Comparison of ENCODE assay signal across 1 cellular context in the genomic region with DNA sequence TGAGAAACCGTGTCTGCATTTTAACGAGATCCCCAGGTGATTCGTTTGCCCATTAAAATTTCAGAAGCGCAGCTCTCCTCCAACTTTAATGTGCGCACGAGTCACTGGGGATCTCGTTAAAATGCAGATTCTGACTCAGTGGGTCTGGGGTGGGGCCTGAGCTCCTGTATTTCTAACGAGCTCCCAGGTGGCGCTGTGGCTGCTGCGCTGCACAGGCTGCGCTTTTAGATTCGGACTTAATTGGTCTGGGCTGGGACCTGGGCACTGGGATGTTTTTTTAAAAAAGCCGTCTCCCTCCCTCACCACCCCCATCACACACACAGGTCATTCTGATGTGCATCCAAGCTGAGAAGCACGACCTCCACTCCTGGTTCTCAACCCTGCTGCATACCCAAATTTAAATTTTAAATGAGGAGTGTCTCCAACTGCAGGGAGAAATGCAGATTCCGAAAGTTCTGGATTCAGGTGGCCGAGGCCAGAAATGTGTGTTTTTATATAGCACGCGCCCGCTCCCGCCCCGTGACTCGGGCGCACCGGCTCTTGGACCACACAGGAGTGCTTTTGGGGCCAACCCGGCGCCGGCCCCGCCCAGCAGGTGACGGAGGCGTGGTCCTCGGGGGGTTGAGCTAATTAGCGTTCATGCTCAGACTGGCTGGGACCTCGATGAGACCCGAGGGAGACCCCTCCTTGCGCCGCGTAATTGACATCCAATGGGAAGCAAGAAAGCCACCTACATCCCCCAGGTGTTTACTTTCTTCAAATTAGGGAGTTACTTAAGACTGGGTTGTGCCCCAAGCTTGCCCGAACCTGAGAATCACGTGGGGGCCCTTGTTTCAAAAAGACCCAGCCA.
TF ChIP-seq lines count a peak whose summit lies in the region.

No MANE protein-coding gene starts in this region.

TF ChIP-seq in HEK293, 187 proteins besides CTCF, POLR2A, EP300 and RAD21 (continued from another document and continues in another):
- TF ChIP-seq, protein P1, sequence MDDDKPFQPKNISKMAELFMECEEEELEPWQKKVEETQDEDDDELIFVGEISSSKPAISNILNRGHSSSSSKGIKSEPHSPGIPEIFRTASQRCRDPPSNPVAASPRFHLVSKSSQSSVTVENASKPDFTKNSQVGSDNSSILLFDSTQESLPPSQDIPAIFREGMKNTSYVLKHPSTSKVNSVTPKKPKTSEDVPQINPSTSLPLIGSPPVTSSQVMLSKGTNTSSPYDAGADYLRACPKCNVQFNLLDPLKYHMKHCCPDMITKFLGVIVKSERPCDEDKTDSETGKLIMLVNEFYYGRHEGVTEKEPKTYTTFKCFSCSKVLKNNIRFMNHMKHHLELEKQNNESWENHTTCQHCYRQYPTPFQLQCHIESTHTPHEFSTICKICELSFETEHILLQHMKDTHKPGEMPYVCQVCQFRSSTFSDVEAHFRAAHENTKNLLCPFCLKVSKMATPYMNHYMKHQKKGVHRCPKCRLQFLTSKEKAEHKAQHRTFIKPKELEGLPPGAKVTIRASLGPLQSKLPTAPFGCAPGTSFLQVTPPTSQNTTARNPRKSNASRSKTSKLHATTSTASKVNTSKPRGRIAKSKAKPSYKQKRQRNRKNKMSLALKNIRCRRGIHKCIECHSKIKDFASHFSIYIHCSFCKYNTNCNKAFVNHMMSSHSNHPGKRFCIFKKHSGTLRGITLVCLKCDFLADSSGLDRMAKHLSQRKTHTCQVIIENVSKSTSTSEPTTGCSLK (tag by site-specific recombination; IDR thresholded peaks at IDR 0.05), result no peak
- TF ChIP-seq ZNF785 (tag by site-specific recombination; IDR thresholded peaks at IDR 0.05), result no peak
- TF ChIP-seq, protein P2, sequence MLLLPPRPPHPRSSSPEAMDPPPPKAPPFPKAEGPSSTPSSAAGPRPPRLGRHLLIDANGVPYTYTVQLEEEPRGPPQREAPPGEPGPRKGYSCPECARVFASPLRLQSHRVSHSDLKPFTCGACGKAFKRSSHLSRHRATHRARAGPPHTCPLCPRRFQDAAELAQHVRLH (tag by site-specific recombination; IDR thresholded peaks at IDR 0.05), result no peak
- TF ChIP-seq PRDM10 (tag by site-specific recombination; IDR thresholded peaks at IDR 0.05), result no peak
- TF ChIP-seq ZNF530 (tag by site-specific recombination; IDR thresholded peaks at IDR 0.05; ENCODE audit: low read depth), result no peak
- TF ChIP-seq, protein P3, sequence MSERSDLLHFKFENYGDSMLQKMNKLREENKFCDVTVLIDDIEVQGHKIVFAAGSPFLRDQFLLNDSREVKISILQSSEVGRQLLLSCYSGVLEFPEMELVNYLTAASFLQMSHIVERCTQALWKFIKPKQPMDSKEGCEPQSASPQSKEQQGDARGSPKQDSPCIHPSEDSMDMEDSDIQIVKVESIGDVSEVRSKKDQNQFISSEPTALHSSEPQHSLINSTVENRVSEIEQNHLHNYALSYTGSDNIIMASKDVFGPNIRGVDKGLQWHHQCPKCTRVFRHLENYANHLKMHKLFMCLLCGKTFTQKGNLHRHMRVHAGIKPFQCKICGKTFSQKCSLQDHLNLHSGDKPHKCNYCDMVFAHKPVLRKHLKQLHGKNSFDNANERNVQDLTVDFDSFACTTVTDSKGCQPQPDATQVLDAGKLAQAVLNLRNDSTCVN (tag by site-specific recombination; optimal IDR thresholded peaks at IDR 0.05), result no peak
- peak; percentile 54; the same call in 1 of the 2 replicates for TF ChIP-seq FEZF1 (tag by site-specific recombination; IDR thresholded peaks at IDR 0.05)
- TF ChIP-seq ZNF214 (tag by site-specific recombination; IDR thresholded peaks at IDR 0.05; ENCODE audit: borderline replicate concordance), result 0 out of 2 replicates have a peak, but pooled peaks have one; percentile 5
- TF ChIP-seq ZNF324 (tag by site-specific recombination; IDR thresholded peaks at IDR 0.05), result 0 out of 2 replicates have a peak, but pooled peaks have one; percentile 5
- no peak for TF ChIP-seq ZNF670 (tag by site-specific recombination; IDR thresholded peaks at IDR 0.05; ENCODE audit: low read depth)
- TF ChIP-seq ZNF433 (tag by site-specific recombination; IDR thresholded peaks at IDR 0.05; ENCODE audit: low read depth), result no peak
- no peak for TF ChIP-seq ZNF654 (tag by site-specific recombination; IDR thresholded peaks at IDR 0.05; ENCODE audit: low read depth)
- no peak for TF ChIP-seq ZNF473 (tag by site-specific recombination; IDR thresholded peaks at IDR 0.05)
- TF ChIP-seq ZNF416 (tag by site-specific recombination; IDR thresholded peaks at IDR 0.05), result no peak
- no peak for TF ChIP-seq ZNF558 (tag by site-specific recombination; IDR thresholded peaks at IDR 0.05)
- no peak for TF ChIP-seq ZNF292 (tag by site-specific recombination; IDR thresholded peaks at IDR 0.05; ENCODE audit: borderline replicate concordance, low read depth)
- TF ChIP-seq, protein P4, sequence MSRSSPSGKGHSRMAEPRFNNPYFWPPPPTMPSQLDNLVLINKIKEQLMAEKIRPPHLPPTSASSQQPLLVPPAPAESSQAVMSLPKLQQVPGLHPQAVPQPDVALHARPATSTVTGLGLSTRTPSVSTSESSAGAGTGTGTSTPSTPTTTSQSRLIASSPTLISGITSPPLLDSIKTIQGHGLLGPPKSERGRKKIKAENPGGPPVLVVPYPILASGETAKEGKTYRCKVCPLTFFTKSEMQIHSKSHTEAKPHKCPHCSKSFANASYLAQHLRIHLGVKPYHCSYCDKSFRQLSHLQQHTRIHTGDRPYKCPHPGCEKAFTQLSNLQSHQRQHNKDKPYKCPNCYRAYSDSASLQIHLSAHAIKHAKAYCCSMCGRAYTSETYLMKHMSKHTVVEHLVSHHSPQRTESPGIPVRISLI (tag by site-specific recombination; IDR thresholded peaks at IDR 0.05), result peak; percentile 57; the same call in 1 of the 2 replicates
- no peak; the same call in 1 of the 2 replicates for TF ChIP-seq ZNF449 (tag by site-specific recombination; IDR thresholded peaks at IDR 0.05)
- no peak for TF ChIP-seq ZNF239 (tag by site-specific recombination; IDR thresholded peaks at IDR 0.05)
- no peak for TF ChIP-seq ZNF146 (tag by site-specific recombination; IDR thresholded peaks at IDR 0.05)
- TF ChIP-seq ZNF701 (tag by site-specific recombination; IDR thresholded peaks at IDR 0.05), result no peak
- TF ChIP-seq ZSCAN30 (tag by site-specific recombination; IDR thresholded peaks at IDR 0.05), result no peak
- no peak for TF ChIP-seq ZNF792 (tag by site-specific recombination; IDR thresholded peaks at IDR 0.05)
- TF ChIP-seq ZNF157 (tag by site-specific recombination; IDR thresholded peaks at IDR 0.05), result no peak
- TF ChIP-seq ZFP3 (tag by site-specific recombination; IDR thresholded peaks at IDR 0.05; ENCODE audit: low read depth), result no peak
- TF ChIP-seq ZNF140 (tag by site-specific recombination; IDR thresholded peaks at IDR 0.05), result no peak
- TF ChIP-seq, protein P5, sequence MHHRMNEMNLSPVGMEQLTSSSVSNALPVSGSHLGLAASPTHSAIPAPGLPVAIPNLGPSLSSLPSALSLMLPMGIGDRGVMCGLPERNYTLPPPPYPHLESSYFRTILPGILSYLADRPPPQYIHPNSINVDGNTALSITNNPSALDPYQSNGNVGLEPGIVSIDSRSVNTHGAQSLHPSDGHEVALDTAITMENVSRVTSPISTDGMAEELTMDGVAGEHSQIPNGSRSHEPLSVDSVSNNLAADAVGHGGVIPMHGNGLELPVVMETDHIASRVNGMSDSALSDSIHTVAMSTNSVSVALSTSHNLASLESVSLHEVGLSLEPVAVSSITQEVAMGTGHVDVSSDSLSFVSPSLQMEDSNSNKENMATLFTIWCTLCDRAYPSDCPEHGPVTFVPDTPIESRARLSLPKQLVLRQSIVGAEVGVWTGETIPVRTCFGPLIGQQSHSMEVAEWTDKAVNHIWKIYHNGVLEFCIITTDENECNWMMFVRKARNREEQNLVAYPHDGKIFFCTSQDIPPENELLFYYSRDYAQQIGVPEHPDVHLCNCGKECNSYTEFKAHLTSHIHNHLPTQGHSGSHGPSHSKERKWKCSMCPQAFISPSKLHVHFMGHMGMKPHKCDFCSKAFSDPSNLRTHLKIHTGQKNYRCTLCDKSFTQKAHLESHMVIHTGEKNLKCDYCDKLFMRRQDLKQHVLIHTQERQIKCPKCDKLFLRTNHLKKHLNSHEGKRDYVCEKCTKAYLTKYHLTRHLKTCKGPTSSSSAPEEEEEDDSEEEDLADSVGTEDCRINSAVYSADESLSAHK (tag by site-specific recombination; IDR thresholded peaks at IDR 0.05), result 0 out of 2 replicates have a peak, but pooled peaks have one; percentile 6
- no peak for TF ChIP-seq ZNF560 (tag by site-specific recombination; IDR thresholded peaks at IDR 0.05; ENCODE audit: borderline replicate concordance)
- TF ChIP-seq ZNF10 (tag by site-specific recombination; IDR thresholded peaks at IDR 0.05), result peak; percentile 84
- no peak for TF ChIP-seq ZBTB49 (tag by site-specific recombination; IDR thresholded peaks at IDR 0.05; ENCODE audit: low read depth)
- TF ChIP-seq, protein P6, sequence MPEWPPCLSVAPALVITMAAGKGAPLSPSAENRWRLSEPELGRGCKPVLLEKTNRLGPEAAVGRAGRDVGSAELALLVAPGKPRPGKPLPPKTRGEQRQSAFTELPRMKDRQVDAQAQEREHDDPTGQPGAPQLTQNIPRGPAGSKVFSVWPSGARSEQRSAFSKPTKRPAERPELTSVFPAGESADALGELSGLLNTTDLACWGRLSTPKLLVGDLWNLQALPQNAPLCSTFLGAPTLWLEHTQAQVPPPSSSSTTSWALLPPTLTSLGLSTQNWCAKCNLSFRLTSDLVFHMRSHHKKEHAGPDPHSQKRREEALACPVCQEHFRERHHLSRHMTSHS (tag by site-specific recombination; IDR thresholded peaks at IDR 0.05), result no peak
- TF ChIP-seq ZNF529 (tag by site-specific recombination; IDR thresholded peaks at IDR 0.05; ENCODE audit: insufficient replicate concordance), result no peak
- TF ChIP-seq, protein P7, sequence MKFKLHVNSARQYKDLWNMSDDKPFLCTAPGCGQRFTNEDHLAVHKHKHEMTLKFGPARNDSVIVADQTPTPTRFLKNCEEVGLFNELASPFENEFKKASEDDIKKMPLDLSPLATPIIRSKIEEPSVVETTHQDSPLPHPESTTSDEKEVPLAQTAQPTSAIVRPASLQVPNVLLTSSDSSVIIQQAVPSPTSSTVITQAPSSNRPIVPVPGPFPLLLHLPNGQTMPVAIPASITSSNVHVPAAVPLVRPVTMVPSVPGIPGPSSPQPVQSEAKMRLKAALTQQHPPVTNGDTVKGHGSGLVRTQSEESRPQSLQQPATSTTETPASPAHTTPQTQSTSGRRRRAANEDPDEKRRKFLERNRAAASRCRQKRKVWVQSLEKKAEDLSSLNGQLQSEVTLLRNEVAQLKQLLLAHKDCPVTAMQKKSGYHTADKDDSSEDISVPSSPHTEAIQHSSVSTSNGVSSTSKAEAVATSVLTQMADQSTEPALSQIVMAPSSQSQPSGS (tag by site-specific recombination; IDR thresholded peaks at IDR 0.05; ENCODE audit: low read depth), result no peak
- no peak for TF ChIP-seq GLI4 (tag by site-specific recombination; IDR thresholded peaks at IDR 0.05)
- TF ChIP-seq ZNF354C (tag by site-specific recombination; IDR thresholded peaks at IDR 0.05; ENCODE audit: borderline replicate concordance, low read depth), result no peak
- TF ChIP-seq ZNF335 (tag by site-specific recombination; conservative IDR thresholded peaks at IDR 0.05), result peak; percentile 74
- no peak for TF ChIP-seq ZNF311 (tag by site-specific recombination; IDR thresholded peaks at IDR 0.05; ENCODE audit: borderline replicate concordance)
- no peak for TF ChIP-seq ZNF544 (tag by site-specific recombination; IDR thresholded peaks at IDR 0.05)
- no peak for TF ChIP-seq ZNF221 (tag by site-specific recombination; IDR thresholded peaks at IDR 0.05; ENCODE audit: borderline replicate concordance)
